Comparison of ENCODE assay signal across 12 cellular contexts in genomic region chr7:111654414-111654813, GRCh38.
A peak's percentile ranks its signal among the peaks of the same experiment; 100 is the strongest.
DNase-seq lines count a peak whose midpoint lies in the region; ATAC-seq and TF ChIP-seq lines count a peak whose summit lies in the region.
"Had no signal": no experiment of that assay in that cellular context is flagged by ENCODE, and none has a peak within 500 bp of the region (broad histone marks: within the 10 kb centered on the region; RNA-seq: fewer than 3 reads in every experiment).

No MANE protein-coding gene starts in this region.

- no peaks in the 10 kb centered on the region for H3K4me1 ChIP-seq in GM23248 (ENCODE audit: insufficient read depth)
- no peaks in the 10 kb centered on the region for H3K4me1 ChIP-seq in ovary (ENCODE audit: insufficient read depth)
- H3K4me1 ChIP-seq in aorta (ENCODE audit: control insufficient read depth in 1 of 2, insufficient read depth in 2 of 2, low read length in 2 of 2) = no peaks in the 10 kb centered on the region
- H3K4me1 ChIP-seq: BLaER1 had no signal

- TF ChIP-seq EP300 in ovary (IDR thresholded peaks at IDR 0.05) = no peak

- H3K9me2 ChIP-seq in GM23248 (ENCODE audit: insufficient read depth) = no peaks in the 10 kb centered on the region

- intact Hi-C loops in ovary (cut with DNase I) = no loop called here
- intact Hi-C loops in aorta (cut with DNase I) = no loop called here

- no peak overlapping the region for H3K4me3 ChIP-seq in GM23248
- H3K4me3 ChIP-seq in SK-N-MC = no peak overlapping the region
- H3K4me3 ChIP-seq in fibroblast of mammary gland (ENCODE audit: control insufficient read depth, low read depth, low read length) = no peak overlapping the region
- H3K4me3 ChIP-seq in ovary = no peak overlapping the region
- H3K4me3 ChIP-seq in aorta (ENCODE audit: low read length in 2 of 2) = no peak overlapping the region
- H3K4me3 ChIP-seq: BLaER1 had no signal

- no peak overlapping the region for H3K9ac ChIP-seq in GM23248
- H3K9ac ChIP-seq in SK-N-MC (ENCODE audit: insufficient read length) = no peak overlapping the region
- H3K9ac ChIP-seq: BLaER1 had no signal

- WGBS in GM23248 (ENCODE audit: low coverage in 1 of 2, low lambda C conversion rate in 2 of 2, missing lambda C conversion rate in 2 of 2), 2 experiments = 1 to 2% methylated on average over 4 of the region's 4 CpGs
- WGBS in ovary, 3 donors = 61 to 62% (median 62%) methylated on average over 4 of the region's 4 CpGs
- WGBS in aorta, 2 donors = 46 to 56% methylated on average over 4 of the region's 4 CpGs

- TF ChIP-seq POLR2A in ovary (IDR thresholded peaks at IDR 0.05) = no peak

- no peaks in the 10 kb centered on the region for H3K9me3 ChIP-seq in GM23248 (ENCODE audit: low read depth)
- no peaks in the 10 kb centered on the region for H3K9me3 ChIP-seq in SK-N-MC (ENCODE audit: low read depth, low read length)
- no peaks in the 10 kb centered on the region for H3K9me3 ChIP-seq in ovary
- H3K9me3 ChIP-seq in aorta (ENCODE audit: control insufficient read depth, low read length) = no peaks in the 10 kb centered on the region

- no peak overlapping the region for H3K27ac ChIP-seq in GM23248
- peak overlapping the region; percentile 1; the same call in 1 of the 2 replicates for H3K27ac ChIP-seq in SK-N-MC
- H3K27ac ChIP-seq in ovary = no peak overlapping the region
- no peak overlapping the region for H3K27ac ChIP-seq in aorta (ENCODE audit: low read depth in 1 of 2, low read length in 2 of 2)
- H3K27ac ChIP-seq: BLaER1 had no signal

- H3K79me2 ChIP-seq in GM23248 (ENCODE audit: insufficient read depth) = no peaks in the 10 kb centered on the region

- ATAC-seq in aorta (ENCODE audit: low FRiP score) = no peak

- TF ChIP-seq CTCF in fibroblast of mammary gland (conservative IDR thresholded peaks at IDR 0.05; ENCODE audit: control insufficient read depth, insufficient read depth, low read depth, low read length) (no peak), ovary (IDR thresholded peaks at IDR 0.05) (no peak)

- H3K27me3 ChIP-seq in GM23248 (replicated peaks; ENCODE audit: insufficient read depth) (no peaks in the 10 kb centered on the region), ovary (no peaks in the 10 kb centered on the region), aorta (ENCODE audit: control insufficient read depth in 1 of 2, insufficient read depth in 2 of 2, low read length in 1 of 2) (no peaks in the 10 kb centered on the region)
- H3K27me3 ChIP-seq: BLaER1 had no signal

- no peaks in the 10 kb centered on the region for H4K20me1 ChIP-seq in GM23248 (ENCODE audit: insufficient read depth)
- H4K20me1 ChIP-seq: BLaER1 had no signal

- H3K36me3 ChIP-seq in GM23248 (ENCODE audit: low read depth) = no peaks in the 10 kb centered on the region
- no peaks in the 10 kb centered on the region for H3K36me3 ChIP-seq in SK-N-MC (ENCODE audit: insufficient read depth, low read length)
- H3K36me3 ChIP-seq in ovary = no peaks in the 10 kb centered on the region
- no peaks in the 10 kb centered on the region for H3K36me3 ChIP-seq in aorta (ENCODE audit: control insufficient read depth in 1 of 2, insufficient read depth in 2 of 2, low read length in 1 of 2)
- H3K36me3 ChIP-seq: BLaER1 had no signal

- no peak overlapping the region for H3K4me2 ChIP-seq in GM23248 (ENCODE audit: unreplicated experiment)
- H3K4me2 ChIP-seq: BLaER1 had no signal

- DNase-seq in GM23248 (peak; percentile 6), SK-N-MC (ENCODE audit: low read depth, low spot score) (peak; percentile 62), fibroblast of mammary gland (ENCODE audit: low read depth) (peak; percentile 13), ovary (no peak), aorta (no peak)
- DNase-seq in activated CD4-positive, alpha-beta T cell treated with anti-CD3 and anti-CD28 coated beads, Interleukin-2, amount 50 U/mL, for 48 hours = no peak
- DNase-seq: CD4-positive, alpha-beta memory T cell; DMS153; DMS79; GDM1; H9 had no signal

- peaks cover 6% of the 10 kb centered on the region; the same call in 1 of the 2 replicates for H3F3A ChIP-seq in GM23248 (ENCODE audit: insufficient read depth)

- in situ Hi-C loops in GM23248 (cut with MboI) = no loop called here

- H2AFZ ChIP-seq in GM23248 = no peak overlapping the region

Comparison
In these comparisons a context has a peak if more than half of its experiments do, and no peak if none do; other contexts are left out.
1. DNase-seq: peak in GM23248 (single experiment), SK-N-MC (single experiment) and fibroblast of mammary gland (single experiment); none in ovary (0 of 5), aorta (0 of 2) and activated CD4-positive, alpha-beta T cell treated with anti-CD3 and anti-CD28 coated beads, Interleukin-2, amount 50 U/mL, for 48 hours (0 of 2).